In genomic region chr6:11932892-11933291, GRCh38 we compare ENCODE assay signal across 1 cellular context.
TF ChIP-seq lines count a peak whose summit lies in the region.
"Not testable (repeated sequence)": the region's sequence is repeated elsewhere in the genome, so short reads cannot be mapped to it uniquely, and the experiment has no call there.

No MANE protein-coding gene starts in this region.

TF ChIP-seq in K562, 482 proteins besides CTCF, POLR2A, EP300 and RAD21 (continued from another document):
- TF ChIP-seq ZBTB33 (CRISPR knock-in tag; IDR thresholded peaks at IDR 0.05): peak; percentile 94
- peak; percentile 57; the same call in 1 of the 2 replicates for TF ChIP-seq ATF3 (IDR thresholded peaks at IDR 0.05)
- not testable (repeated sequence) for TF ChIP-seq ATF3 (CRISPR knock-in tag; conservative IDR thresholded peaks at IDR 0.05)
- TF ChIP-seq CBX1 (IDR thresholded peaks at IDR 0.05; ENCODE audit: low read depth): peak; percentile 81
- peak; percentile 33 for TF ChIP-seq RBM22 (IDR thresholded peaks at IDR 0.05; ENCODE audit: low read depth, low read length, poor library complexity, severe bottlenecking)
- peak in 1 of 2 experiments; percentile 31; a peak in 1 of 4 replicates for TF ChIP-seq TRIM24 (IDR thresholded peaks at IDR 0.05)
- peak; percentile 96 for TF ChIP-seq CHAMP1 (IDR thresholded peaks at IDR 0.05)
- TF ChIP-seq CBX3 (IDR thresholded peaks at IDR 0.05; ENCODE audit: borderline replicate concordance in 1 of 2, low read length in 2 of 2): peak in 1 of 2 experiments; percentile 11; a peak in 1 of 3 replicates
- TF ChIP-seq WHSC1 (IDR thresholded peaks at IDR 0.05; ENCODE audit: low read length): peak; percentile 55
- 0 out of 2 replicates have a peak, but pooled peaks have one; percentile 58 for TF ChIP-seq RBM14 (IDR thresholded peaks at IDR 0.05; ENCODE audit: borderline replicate concordance, insufficient read depth, low read depth, low read length)
